ENCODE assay signal across 25 cellular contexts in genomic region chr6:151671195-151671594, GRCh38.
"Had no signal": no experiment of that assay in that cellular context is flagged by ENCODE, and none has a peak within 500 bp of the region (broad histone marks: within the 10 kb centered on the region; RNA-seq: fewer than 3 reads in every experiment).

No MANE protein-coding gene starts in this region.

- H3K27me3 ChIP-seq: stomach, suprapubic skin, testis, thyroid gland, tibial artery, tibial nerve, transverse colon, upper lobe of right lung, uterus, vagina had no signal

- ATAC-seq: stimulated activated effector memory CD8-positive, alpha-beta T cell treated with anti-CD3 and anti-CD28 coated beads, Interleukin-12 subunit alpha, Interleukin-12 subunit beta, amount 100 ng/mL, for 72 hours; stimulated activated memory B cell treated with anti-CD40 and anti-IgM and Interleukin-4, amounts not matched to agents 10 μg/mL and 1 μg/mL and 100 μg/mL, for 72 hours; stimulated activated naive B cell treated with anti-CD40 and anti-IgM and Interleukin-4, amounts not matched to agents 10 μg/mL and 1 μg/mL and 100 μg/mL, for 72 hours; stimulated activated naive CD8-positive, alpha-beta T cell treated with anti-CD3 and anti-CD28 coated beads, Interleukin-15, amount 100 ng/mL, for 72 hours; stimulated activated naive CD8-positive, alpha-beta T cell treated with anti-CD3 and anti-CD28 coated beads, Interleukin-15, Interleukin-2, amounts not matched to agents 100 U/mL and 50 U/mL, for 24 hours; upper lobe of right lung had no signal

- H3K27ac ChIP-seq: stomach, suprapubic skin, testis, thoracic aorta, thyroid gland, tibial artery, tibial nerve, transverse colon, upper lobe of right lung, uterus, vagina had no signal

- H3K4me1 ChIP-seq: testis, tibial nerve, upper lobe of right lung, uterus had no signal

- H3K36me3 ChIP-seq: stomach, suprapubic skin, thoracic aorta, thyroid gland, tibial artery, tibial nerve, transverse colon, upper lobe of right lung, uterus, vagina had no signal

- DNase-seq: stimulated activated CD4-positive, alpha-beta T cell treated with anti-CD3 and anti-CD28 coated beads, Interleukin-2, amount 100 ng/mL, for 48 hours; stimulated activated CD4-positive, alpha-beta T cell treated with anti-CD3 and anti-CD28 coated beads, Interleukin-4, amount 100 ng/mL, for 1 hour; stimulated activated CD4-positive, alpha-beta T cell treated with anti-CD3 and anti-CD28 coated beads, Interleukin-4, amount 100 ng/mL, for 24 hours; stimulated activated CD4-positive, alpha-beta T cell treated with anti-CD3 and anti-CD28 coated beads, Interleukin-4, amount 100 ng/mL, for 4 hours; stimulated activated CD8-positive, alpha-beta memory T cell treated with anti-CD3 and anti-CD28 coated beads, Interleukin-4, amount 100 ng/mL, for 48 hours; stimulated activated naive B cell treated with anti-CD40 and anti-IgM and Interleukin-4, amounts not matched to agents 10 μg/mL and 1 μg/mL and 100 μg/mL, for 72 hours; stimulated activated naive CD4-positive, alpha-beta T cell; stimulated activated naive CD4-positive, alpha-beta T cell treated with Interleukin-2 at 50 U/mL for 16 hours; stimulated activated naive CD8-positive, alpha-beta T cell treated with anti-CD3 and anti-CD28 coated beads, Interleukin-15, amount 100 ng/mL, for 72 hours; stimulated activated naive CD8-positive, alpha-beta T cell treated with anti-CD3 and anti-CD28 coated beads, Interleukin-15, Interleukin-2, amounts not matched to agents 100 U/mL and 50 U/mL, for 24 hours; stomach; substantia nigra; testis; thyroid gland; tibial artery; transverse colon; trophoblast cell; upper lobe of right lung; uterus had no signal

- H3K4me3 ChIP-seq: stomach, suprapubic skin, testis, thoracic aorta, thyroid gland, tibial artery, tibial nerve, transverse colon, upper lobe of right lung, uterus, vagina had no signal

- H3K9me3 ChIP-seq: stomach, suprapubic skin, testis, thoracic aorta, thyroid gland, tibial artery, tibial nerve, transverse colon, upper lobe of right lung, uterus, vagina had no signal
